ENCODE assay signal across 22 cellular contexts in genomic region chr7:20275637-20276036, GRCh38. TPM values are rescaled to one million over a fixed set of nuclear protein-coding genes. Genes with fewer than 3 reads are reported as not detected.
"Had no signal": no experiment of that assay in that cellular context is flagged by ENCODE, and none has a peak within 500 bp of the region (broad histone marks: within the 10 kb centered on the region; RNA-seq: fewer than 3 reads in every experiment).

No MANE protein-coding gene starts in this region.

- H3K27ac ChIP-seq: body of pancreas, cardiac muscle cell, esophagus squamous epithelium, foreskin keratinocyte, left ventricle myocardium inferior, spleen, upper lobe of right lung had no signal

- H3K36me3 ChIP-seq: cardiac muscle cell, esophagus squamous epithelium, left ventricle myocardium inferior, spleen, upper lobe of right lung had no signal

- H3K27me3 ChIP-seq: body of pancreas, cardiac muscle cell, esophagus squamous epithelium, foreskin keratinocyte, spleen, upper lobe of right lung had no signal

- H3K4me1 ChIP-seq: body of pancreas, esophagus squamous epithelium, foreskin keratinocyte, left ventricle myocardium inferior, spleen, upper lobe of right lung had no signal

- ATAC-seq: body of pancreas, foreskin keratinocyte, upper lobe of right lung had no signal

- H3K4me3 ChIP-seq: body of pancreas, cardiac muscle cell, esophagus squamous epithelium, left ventricle myocardium inferior, spleen, upper lobe of right lung had no signal

- H3K9me3 ChIP-seq: body of pancreas, esophagus squamous epithelium, left ventricle myocardium inferior, spleen, upper lobe of right lung had no signal

- DNase-seq: activated B cell treated with CpG ODN at 0.5 μM for 24 hours; activated CD4-positive, alpha-beta T cell treated with anti-CD3 and anti-CD28 coated beads for 4 hours; activated CD4-positive, alpha-beta T cell treated with anti-CD3 and anti-CD28 coated beads, Interleukin-2, amount 50 U/mL, for 48 hours; activated CD8-positive, alpha-beta memory T cell treated with anti-CD3 and anti-CD28 coated beads, Interleukin-2, amount 50 U/mL, for 48 hours; activated naive CD4-positive, alpha-beta T cell treated with Interleukin-2 at 50 U/mL for 16 hours; activated T-cell treated with anti-CD3 and anti-CD28 coated beads, Interleukin-2, amount 50 U/mL, for 48 hours; body of pancreas; cortex of kidney; endodermal cell; esophagus squamous epithelium; foreskin keratinocyte; kidney; left ventricle myocardium inferior; midbrain; retina; spleen; stimulated activated CD4-positive, alpha-beta T cell treated with anti-CD3 and anti-CD28 coated beads, Interleukin-4, amount 100 ng/mL, for 24 hours; stimulated activated naive CD4-positive, alpha-beta T cell treated with Interleukin-2 at 50 U/mL for 16 hours; T1000; upper lobe of right lung had no signal

RNA-seq across cellular contexts. Expression of gene MACC1, which starts 58.5 kb away (rescaled TPM):
- total RNA-seq: osteocyte had no signal
- polyA plus RNA-seq: cardiac muscle cell had no signal
